Comparison of ENCODE assay signal across 1 cellular context in genomic region chr6:27630727-27631613, GRCh38.
TF ChIP-seq lines count a peak whose summit lies in the region.

No MANE protein-coding gene starts in this region.

TF ChIP-seq in HepG2, 621 proteins besides CTCF, POLR2A, EP300 and RAD21 (continued from another document and continues in another):
- TF ChIP-seq ZSCAN5A (CRISPR knock-in tag; IDR thresholded peaks at IDR 0.05; ENCODE audit: borderline replicate concordance) (peak; percentile 77; the same call in 1 of the 2 replicates), SRSF9 (IDR thresholded peaks at IDR 0.05; ENCODE audit: borderline replicate concordance, insufficient read depth, low read depth, low read length, poor library complexity, severe bottlenecking) (no peak), ZNF878 (CRISPR knock-in tag; IDR thresholded peaks at IDR 0.05) (peak; percentile 98), RBAK (CRISPR knock-in tag; IDR thresholded peaks at IDR 0.05) (0 out of 2 replicates have a peak, but pooled peaks have one; percentile 49), ZNF773 (CRISPR knock-in tag; IDR thresholded peaks at IDR 0.05; ENCODE audit: borderline replicate concordance) (no peak), TFDP2 (CRISPR knock-in tag; IDR thresholded peaks at IDR 0.05) (peak; percentile 95), ZNF775 (CRISPR knock-in tag; IDR thresholded peaks at IDR 0.05; ENCODE audit: borderline replicate concordance) (no peak), ZSCAN21 (CRISPR knock-in tag; IDR thresholded peaks at IDR 0.05; ENCODE audit: borderline replicate concordance) (peak; percentile 94), GABPB1 (CRISPR knock-in tag; IDR thresholded peaks at IDR 0.05) (peak; percentile 68), RXRA (CRISPR knock-in tag; IDR thresholded peaks at IDR 0.05) (0 out of 2 replicates have a peak, but pooled peaks have one; percentile 31), ZNF615 (CRISPR knock-in tag; IDR thresholded peaks at IDR 0.05; ENCODE audit: borderline replicate concordance) (peak; percentile 77; the same call in 1 of the 2 replicates), ZNF343 (CRISPR knock-in tag; IDR thresholded peaks at IDR 0.05) (peak; percentile 91), HNF1B (CRISPR knock-in tag; IDR thresholded peaks at IDR 0.05) (peak; percentile 57; the same call in 1 of the 2 replicates), ZNF546 (CRISPR knock-in tag; conservative IDR thresholded peaks at IDR 0.05) (peak; percentile 69; the same call in 1 of the 2 replicates), TBP (CRISPR knock-in tag; IDR thresholded peaks at IDR 0.05) (no peak), JUN (CRISPR knock-in tag; IDR thresholded peaks at IDR 0.05) (peak; percentile 44; the same call in 1 of the 2 replicates), ZNF264 (CRISPR knock-in tag; IDR thresholded peaks at IDR 0.05) (no peak), TAF15 (IDR thresholded peaks at IDR 0.05; ENCODE audit: low read depth, low read length, poor library complexity, severe bottlenecking) (no peak), GPN1 (CRISPR knock-in tag; IDR thresholded peaks at IDR 0.05; ENCODE audit: borderline replicate concordance) (no peak), ZSCAN30 (CRISPR knock-in tag; IDR thresholded peaks at IDR 0.05) (0 out of 2 replicates have a peak, but pooled peaks have one; percentile 86), FOXK2 (IDR thresholded peaks at IDR 0.05) (no peak), ZNF33B (CRISPR knock-in tag; IDR thresholded peaks at IDR 0.05) (peak; percentile 76; the same call in 1 of the 2 replicates), HOXA7 (CRISPR knock-in tag; IDR thresholded peaks at IDR 0.05) (no peak), ZSCAN22 (CRISPR knock-in tag; IDR thresholded peaks at IDR 0.05) (no peak), TEAD3 (CRISPR knock-in tag; optimal IDR thresholded peaks at IDR 0.05; ENCODE audit: borderline replicate concordance) (peak; percentile 73), RBFOX2 (IDR thresholded peaks at IDR 0.05; ENCODE audit: low read depth, low read length) (no peak), KDM5B (CRISPR knock-in tag; IDR thresholded peaks at IDR 0.05; ENCODE audit: borderline replicate concordance) (peak; percentile 97), THAP11 (CRISPR knock-in tag; IDR thresholded peaks at IDR 0.05) (peak; percentile 66), TRAFD1 (CRISPR knock-in tag; IDR thresholded peaks at IDR 0.05; ENCODE audit: borderline replicate concordance) (no peak; the same call in 1 of the 2 replicates), SPEN (CRISPR knock-in tag; IDR thresholded peaks at IDR 0.05; ENCODE audit: low read depth) (peak; percentile 88; the same call in 1 of the 2 replicates), HOXD1 (CRISPR knock-in tag; IDR thresholded peaks at IDR 0.05) (no peak), ZNF780A (CRISPR knock-in tag; IDR thresholded peaks at IDR 0.05) (no peak), SNRNP70 (IDR thresholded peaks at IDR 0.05; ENCODE audit: low read depth, low read length) (no peak), ZMYM4 (CRISPR knock-in tag; IDR thresholded peaks at IDR 0.05) (peak; percentile 68; the same call in 1 of the 2 replicates), ZNF570 (CRISPR knock-in tag; IDR thresholded peaks at IDR 0.05; ENCODE audit: borderline replicate concordance) (no peak), YY1 (IDR thresholded peaks at IDR 0.05; ENCODE audit: insufficient read depth, insufficient replicate concordance, low read depth, low read length) (no peak), NFIC (IDR thresholded peaks at IDR 0.05; ENCODE audit: low read length) (no peak), MNT (IDR thresholded peaks at IDR 0.05) (no peak), ZNF724P (CRISPR knock-in tag; IDR thresholded peaks at IDR 0.05; ENCODE audit: borderline replicate concordance) (peak; percentile 98), KIAA2018 (CRISPR knock-in tag; IDR thresholded peaks at IDR 0.05; ENCODE audit: borderline replicate concordance) (no peak), ZNF136 (CRISPR knock-in tag; IDR thresholded peaks at IDR 0.05; ENCODE audit: low read depth) (peak; percentile 54; the same call in 1 of the 2 replicates), ZNF335 (CRISPR knock-in tag; IDR thresholded peaks at IDR 0.05) (peak; percentile 79; the same call in 1 of the 2 replicates), NONO (IDR thresholded peaks at IDR 0.05) (no peak), NONO (CRISPR knock-in tag; conservative IDR thresholded peaks at IDR 0.05) (no peak; the same call in 1 of the 2 replicates), PTBP1 (IDR thresholded peaks at IDR 0.05; ENCODE audit: low read depth, low read length, poor library complexity, severe bottlenecking) (no peak), DDIT3 (CRISPR knock-in tag; IDR thresholded peaks at IDR 0.05) (peak; percentile 62; the same call in 1 of the 2 replicates), ZFP90 (CRISPR knock-in tag; IDR thresholded peaks at IDR 0.05; ENCODE audit: borderline replicate concordance) (no peak), MED8 (CRISPR knock-in tag; IDR thresholded peaks at IDR 0.05; ENCODE audit: insufficient replicate concordance) (no peak), ZNF703 (CRISPR knock-in tag; IDR thresholded peaks at IDR 0.05; ENCODE audit: borderline replicate concordance) (0 out of 2 replicates have a peak, but pooled peaks have one; percentile 29), SMARCC2 (IDR thresholded peaks at IDR 0.05) (no peak), IKZF4 (CRISPR knock-in tag; IDR thresholded peaks at IDR 0.05; ENCODE audit: borderline replicate concordance, low read depth, not compliant biosample characterization) (peak; percentile 94), RELA (CRISPR knock-in tag; IDR thresholded peaks at IDR 0.05) (0 out of 2 replicates have a peak, but pooled peaks have one; percentile 56), PHF8 (CRISPR knock-in tag; IDR thresholded peaks at IDR 0.05) (peak; percentile 52; the same call in 1 of the 2 replicates), IRF2 (CRISPR knock-in tag; IDR thresholded peaks at IDR 0.05) (peak; percentile 91), FIP1L1 (IDR thresholded peaks at IDR 0.05; ENCODE audit: borderline replicate concordance, insufficient read depth, low read depth, low read length) (no peak), PRMT3 (CRISPR knock-in tag; IDR thresholded peaks at IDR 0.05; ENCODE audit: borderline replicate concordance, low read depth) (no peak; the same call in 1 of the 2 replicates), SRY (CRISPR knock-in tag; IDR thresholded peaks at IDR 0.05) (peak; percentile 92), SMC3 (IDR thresholded peaks at IDR 0.05; ENCODE audit: low read length) (no peak)
